ENCODE assay signal across 1 cellular context in genomic region chr9:122930933-122931850, GRCh38.
A peak's percentile ranks its signal among the peaks of the same experiment; 100 is the strongest.
TF ChIP-seq lines count a peak whose summit lies in the region.

TSS of gene ZBTB26 (minus strand) at chr9:122931512. CDS start at chr9:122919934, 11,578 bp downstream.

TF ChIP-seq in GM12878, 131 proteins besides CTCF, POLR2A, EP300 and RAD21 (continued from another document and continues in another):
- TF ChIP-seq CEBPZ (IDR thresholded peaks at IDR 0.05; ENCODE audit: low read depth, low read length) (no peak), PML (IDR thresholded peaks at IDR 0.05; ENCODE audit: low read length) (peak; percentile 87), NFIC (IDR thresholded peaks at IDR 0.05; ENCODE audit: low read depth, low read length) (no peak), MYB (IDR thresholded peaks at IDR 0.05; ENCODE audit: borderline replicate concordance, low read depth, low read length) (no peak), ZNF622 (IDR thresholded peaks at IDR 0.05) (no peak), LARP7 (IDR thresholded peaks at IDR 0.05) (peak; percentile 81; the same call in 1 of the 2 replicates), HSF1 (IDR thresholded peaks at IDR 0.05; ENCODE audit: low read depth, low read length) (0 out of 2 replicates have a peak, but pooled peaks have one; percentile 16), TAF1 (IDR thresholded peaks at IDR 0.05; ENCODE audit: borderline replicate concordance, low read depth, low read length) (peak; percentile 70), SMAD5 (IDR thresholded peaks at IDR 0.05; ENCODE audit: low read depth) (peak; percentile 16; the same call in 1 of the 2 replicates), CBFB (IDR thresholded peaks at IDR 0.05; ENCODE audit: low read depth) (no peak; the same call in 1 of the 2 replicates), MTA3 (IDR thresholded peaks at IDR 0.05; ENCODE audit: borderline replicate concordance, low read length) (no peak), DPF2 (IDR thresholded peaks at IDR 0.05) (peak; percentile 50; the same call in 1 of the 2 replicates), CBX3 (IDR thresholded peaks at IDR 0.05; ENCODE audit: borderline replicate concordance, low read depth) (no peak), MXI1 (IDR thresholded peaks at IDR 0.05; ENCODE audit: low read depth, low read length) (0 out of 2 replicates have a peak, but pooled peaks have one; percentile 36), ZNF687 (IDR thresholded peaks at IDR 0.05) (no peak), SREBF2 (IDR thresholded peaks at IDR 0.05; ENCODE audit: low read length) (no peak), KAT2A (conservative IDR thresholded peaks at IDR 0.05; ENCODE audit: control insufficient read depth, low read depth, low read length) (no peak), REST (IDR thresholded peaks at IDR 0.05; ENCODE audit: low read depth, low read length) (no peak; the same call in 1 of the 2 replicates), FOXM1 (IDR thresholded peaks at IDR 0.05; ENCODE audit: low read depth, low read length) (no peak), BMI1 (IDR thresholded peaks at IDR 0.05; ENCODE audit: borderline replicate concordance) (no peak), IKZF1 (conservative IDR thresholded peaks at IDR 0.05) (peak; percentile 94), NR2F1 (conservative IDR thresholded peaks at IDR 0.05) (peak; percentile 60), ZSCAN29 (IDR thresholded peaks at IDR 0.05) (no peak), SMAD1 (IDR thresholded peaks at IDR 0.05; ENCODE audit: low read depth, partially characterized antibody) (no peak), SUZ12 (IDR thresholded peaks at IDR 0.05; ENCODE audit: unreplicated experiment) (no peak), RFX5 (IDR thresholded peaks at IDR 0.05; ENCODE audit: low read depth, low read length) (no peak; the same call in 1 of the 2 replicates), E2F8 (IDR thresholded peaks at IDR 0.05; ENCODE audit: low read depth, partially characterized antibody) (peak; percentile 38), NR2C1 (IDR thresholded peaks at IDR 0.05) (peak; percentile 95), ATF2 (IDR thresholded peaks at IDR 0.05; ENCODE audit: low read length) (no peak), BRCA1 (IDR thresholded peaks at IDR 0.05; ENCODE audit: low read depth, low read length) (no peak), YY1 (IDR thresholded peaks at IDR 0.05; ENCODE audit: low read depth, low read length) (no peak), ESRRA (IDR thresholded peaks at IDR 0.05; ENCODE audit: low read length) (no peak), SKIL (IDR thresholded peaks at IDR 0.05; ENCODE audit: low read depth, poor library complexity, severe bottlenecking) (no peak), SIN3A (IDR thresholded peaks at IDR 0.05; ENCODE audit: low read depth, low read length) (peak; percentile 47; the same call in 1 of the 2 replicates), MEF2B (IDR thresholded peaks at IDR 0.05; ENCODE audit: partially characterized antibody, poor library complexity, severe bottlenecking) (peak; percentile 98), ETV6 (conservative IDR thresholded peaks at IDR 0.05 in 1 of 2, IDR thresholded peaks at IDR 0.05 in 1 of 2; ENCODE audit: borderline replicate concordance in 1 of 2, low read depth in 1 of 2) (peak in 1 of 2 experiments; percentile 13; a peak in 1 of 4 replicates), ELK1 (IDR thresholded peaks at IDR 0.05; ENCODE audit: low read depth, low read length) (peak; percentile 75)
